17 cellular contexts compared by ENCODE assay signal in the genomic region with DNA sequence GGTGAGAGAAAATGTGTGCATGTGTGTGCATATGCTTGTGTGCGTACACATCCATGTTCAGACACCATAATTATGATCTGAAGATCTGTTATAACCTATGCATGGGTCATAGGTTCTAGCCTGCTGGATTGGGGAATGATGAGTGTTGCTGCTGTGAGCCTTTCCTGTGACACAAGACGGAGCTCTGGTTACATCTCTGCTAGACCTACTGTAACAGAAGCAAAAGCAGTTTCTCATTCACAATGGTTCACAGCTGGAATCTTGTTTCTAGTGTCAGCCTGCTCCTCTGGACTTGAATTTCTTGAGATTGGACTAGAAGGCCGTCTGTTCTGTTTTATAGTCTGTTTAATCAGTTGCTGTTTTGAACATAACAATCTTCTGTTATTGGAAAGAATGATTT.
DNase-seq lines count a peak whose midpoint lies in the region; ATAC-seq and TF ChIP-seq lines count a peak whose summit lies in the region.
"Had no signal": no experiment of that assay in that cellular context is flagged by ENCODE, and none has a peak within 500 bp of the region (broad histone marks: within the 10 kb centered on the region; RNA-seq: fewer than 3 reads in every experiment).

No MANE protein-coding gene starts in this region.

- ATAC-seq in GM18867 (IDR thresholded peaks at IDR 0.05; ENCODE audit: unreplicated experiment) (peak; percentile 53), HG02610 (IDR thresholded peaks at IDR 0.05; ENCODE audit: unreplicated experiment) (no peak), GM18505 (IDR thresholded peaks at IDR 0.05; ENCODE audit: unreplicated experiment) (no peak)
- ATAC-seq: activated CD8-positive, alpha-beta T cell treated with anti-CD3 and anti-CD28 coated beads, Interleukin-2, amount 10 ng/mL, durations not matched to agents 7 days and 5 days; activated naive CD8-positive, alpha-beta T cell treated with anti-CD3 and anti-CD28 coated beads, Interleukin-2, amount 50 U/mL, for 24 hours had no signal

- H3K4me3 ChIP-seq in OCI-LY3 (ENCODE audit: low read length), result no peak overlapping the region
- H3K4me3 ChIP-seq: breast epithelium, esophagus squamous epithelium had no signal

- H3K9ac ChIP-seq in OCI-LY3 (ENCODE audit: low read length), result no peak overlapping the region

- peak; percentile 33 for TF ChIP-seq CTCF in OCI-LY3 (IDR thresholded peaks at IDR 0.05; ENCODE audit: low read depth, low read length)

- no peaks in the 10 kb centered on the region for H3K27me3 ChIP-seq in OCI-LY3 (ENCODE audit: low read depth, low read length)
- H3K27me3 ChIP-seq: breast epithelium, esophagus squamous epithelium had no signal

- H3K4me2 ChIP-seq in OCI-LY3 (ENCODE audit: low read length), result no peak overlapping the region

- H3K79me2 ChIP-seq in OCI-LY3 (ENCODE audit: low read length), result no peaks in the 10 kb centered on the region

- H3K9me3 ChIP-seq in OCI-LY3 (ENCODE audit: insufficient read depth, low read length), result no peaks in the 10 kb centered on the region
- H3K9me3 ChIP-seq: breast epithelium, esophagus squamous epithelium had no signal

- TF ChIP-seq POLR2A in GM18505 (IDR thresholded peaks at IDR 0.05; ENCODE audit: borderline replicate concordance, extremely low read depth, insufficient read depth, insufficient read length), result no peak

- no peaks in the 10 kb centered on the region for H3K36me3 ChIP-seq in OCI-LY3 (replicated peaks; ENCODE audit: low read depth, low read length)
- H3K36me3 ChIP-seq: breast epithelium, esophagus squamous epithelium had no signal

- H3K4me1 ChIP-seq in OCI-LY3 (ENCODE audit: low read length), result no peaks in the 10 kb centered on the region
- H3K4me1 ChIP-seq: breast epithelium, esophagus squamous epithelium had no signal

- no peak overlapping the region for H3K27ac ChIP-seq in OCI-LY3 (ENCODE audit: low read length)
- H3K27ac ChIP-seq: breast epithelium, esophagus squamous epithelium, RWPE1 had no signal

- no peak overlapping the region for H2AFZ ChIP-seq in OCI-LY3 (ENCODE audit: low read depth, low read length)

- DNase-seq in NCI-H1417 (lab: John Stamatoyannopoulos, UW), result peak; percentile 8 to 42 (median 37)
- DNase-seq in NCI-H1417 treated with DMSO at 0.1 percent for 48 hours (lab: John Stamatoyannopoulos, UW), result no peak
- peak; percentile 26 for DNase-seq in iPS-NIHi7 (ENCODE audit: extremely low spot score)
- DNase-seq in inferior parietal cortex (ENCODE audit: extremely low spot score), result no peak
- DNase-seq: activated CD8-positive, alpha-beta T cell treated with anti-CD3 and anti-CD28 coated beads, Interleukin-2, amount 10 ng/mL, durations not matched to agents 7 days and 5 days; activated naive CD8-positive, alpha-beta T cell treated with anti-CD3 and anti-CD28 coated beads, Interleukin-2, amount 50 U/mL, for 24 hours; esophagus squamous epithelium; midbrain; NCI-H1092 treated with DMSO at 0.1 percent for 48 hours; NCI-H524 treated with DMSO at 0.1 percent for 48 hours; SW 1271 had no signal

- no peaks in the 10 kb centered on the region for H4K20me1 ChIP-seq in OCI-LY3 (ENCODE audit: insufficient read depth, low read length)

Comparison
In these comparisons a context has a peak if more than half of its experiments do, and no peak if none do; other contexts are left out.
1. DNase-seq: peak in NCI-H1417 (3 of 3) and iPS-NIHi7 (single experiment); none in NCI-H1417 treated with DMSO at 0.1 percent for 48 hours (single experiment) and inferior parietal cortex (single experiment).